Comparison of ENCODE assay signal across 30 cellular contexts in genomic region chr3:30166535-30166934, GRCh38.
"Had no signal": no experiment of that assay in that cellular context is flagged by ENCODE, and none has a peak within 500 bp of the region (broad histone marks: within the 10 kb centered on the region; RNA-seq: fewer than 3 reads in every experiment).

No MANE protein-coding gene starts in this region.

- FAIRE-seq: endometrium, endothelial cell of umbilical vein had no signal

- H3K9me3 ChIP-seq: body of pancreas, colonic mucosa, esophagus squamous epithelium, gastroesophageal sphincter had no signal

- H3K36me3 ChIP-seq: colonic mucosa, esophagus squamous epithelium, gastroesophageal sphincter, heart left ventricle had no signal

- H3K4me1 ChIP-seq: colonic mucosa, esophagus squamous epithelium had no signal

- DNase-seq: activated CD4-positive, alpha-beta memory T cell treated with anti-CD3 and anti-CD28 coated beads, Interleukin-2, amount 10 ng/mL, durations not matched to agents 7 days and 5 days; activated CD4-positive, alpha-beta T cell treated with anti-CD3 and anti-CD28 coated beads for 1 hour; activated CD4-positive, alpha-beta T cell treated with anti-CD3 and anti-CD28 coated beads for 4 hours; activated CD4-positive, alpha-beta T cell treated with anti-CD3 and anti-CD28 coated beads, Interleukin-2, amount 10 ng/mL, durations not matched to agents 7 days and 5 days; activated CD4-positive, alpha-beta T cell treated with anti-CD3 and anti-CD28 coated beads, Interleukin-2, amount 50 U/mL, for 4 hours; activated CD4-positive, CD25-positive, alpha-beta regulatory T cell; activated CD8-positive, alpha-beta memory T cell treated with anti-CD3 and anti-CD28 coated beads, Interleukin-2, amount 50 U/mL, for 48 hours; activated gamma-delta T cell; activated naive CD4-positive, alpha-beta T cell treated with anti-CD3 and anti-CD28 coated beads, Interleukin-2, amount 50 U/mL, for 16 hours; activated naive CD4-positive, alpha-beta T cell treated with Interleukin-2 at 50 U/mL for 16 hours; activated T-cell treated with anti-CD3 and anti-CD28 coated beads for 4 hours; activated T-cell treated with anti-CD3 and anti-CD28 coated beads, Interleukin-2, amount 50 U/mL, for 24 hours; activated T-cell treated with anti-CD3 and anti-CD28 coated beads, Interleukin-2, amount 50 U/mL, for 72 hours; amniotic stem cell; aorta; body of pancreas; central memory CD4-positive, alpha-beta T cell; cerebellar nuclear complex; colonic mucosa; effector CD8-positive, alpha-beta T cell; esophagus squamous epithelium; foreskin melanocyte; heart left ventricle; T-helper 1 cell; T-helper 17 cell; T1000 had no signal

- H3K4me3 ChIP-seq: body of pancreas, colonic mucosa, esophagus squamous epithelium, gastroesophageal sphincter, heart left ventricle had no signal

- H3K27ac ChIP-seq: body of pancreas, colonic mucosa, epithelial cell of prostate, esophagus squamous epithelium, gastroesophageal sphincter, heart left ventricle had no signal

- H3K27me3 ChIP-seq: body of pancreas, colonic mucosa, esophagus squamous epithelium, gastroesophageal sphincter, heart left ventricle had no signal

- ATAC-seq: activated T-cell treated with anti-CD3 and anti-CD28 coated beads, Interleukin-2, amount 50 U/mL, for 72 hours; body of pancreas; gastroesophageal sphincter; heart left ventricle; T-helper 17 cell had no signal
